Comparison of ENCODE assay signal across 19 cellular contexts in the genomic region with DNA sequence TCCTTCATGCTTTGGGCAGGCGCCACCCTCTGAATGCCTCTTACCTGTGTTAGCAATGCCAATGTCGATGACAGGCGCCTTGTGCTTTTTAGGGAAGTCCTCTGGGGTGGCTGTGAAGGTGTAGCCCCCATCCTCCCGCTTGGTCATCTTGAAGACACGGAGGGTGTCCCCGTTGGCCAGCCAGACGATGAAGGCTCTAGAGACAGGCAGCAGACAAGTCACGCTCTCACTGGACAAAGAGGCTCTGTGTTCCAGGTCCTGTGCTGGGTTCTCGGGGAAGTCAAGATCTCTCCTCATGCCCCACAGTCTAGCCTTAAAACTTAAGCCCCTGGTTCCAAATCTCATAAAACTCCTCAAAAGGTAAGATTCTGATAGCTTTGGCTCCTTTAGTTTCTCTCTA. TPM values are rescaled to one million over a fixed set of nuclear protein-coding genes. Genes with fewer than 3 reads are reported as not detected.
"Had no signal": no experiment of that assay in that cellular context is flagged by ENCODE, and none has a peak within 500 bp of the region (broad histone marks: within the 10 kb centered on the region; RNA-seq: fewer than 3 reads in every experiment).

No MANE protein-coding gene starts in this region.

- H3K27me3 ChIP-seq: gastrocnemius medialis, right atrium auricular region, suprapubic skin, thyroid gland had no signal

- H3K27ac Mint-ChIP-seq: type B pancreatic cell had no signal

- H3K9me3 Mint-ChIP-seq: naive thymus-derived CD4-positive, alpha-beta T cell; nephron progenitor cell; stimulated activated effector memory CD8-positive, alpha-beta T cell treated with anti-CD3 and anti-CD28 coated beads, Interleukin-12 subunit alpha, Interleukin-12 subunit beta, amount 100 ng/mL, for 72 hours; type B pancreatic cell had no signal

- ATAC-seq: esophagus mucosa; gastrocnemius medialis; left cardiac atrium; naive thymus-derived CD4-positive, alpha-beta T cell; stimulated activated effector memory CD8-positive, alpha-beta T cell treated with anti-CD3 and anti-CD28 coated beads, Interleukin-12 subunit alpha, Interleukin-12 subunit beta, amount 100 ng/mL, for 72 hours; stimulated activated naive CD8-positive, alpha-beta T cell treated with anti-CD3 and anti-CD28 coated beads, Interleukin-15, Interleukin-2, amounts not matched to agents 100 U/mL and 50 U/mL, for 24 hours had no signal

- DNase-seq: effector memory CD4-positive, alpha-beta T cell; gastrocnemius medialis; glutamatergic neuron; kidney; left cardiac atrium; left ventricle myocardium inferior; naive thymus-derived CD4-positive, alpha-beta T cell; nephron progenitor cell; stimulated activated CD4-positive, alpha-beta T cell treated with anti-CD3 and anti-CD28 coated beads, Interleukin-2, amount 100 ng/mL, for 48 hours; stimulated activated CD8-positive, alpha-beta memory T cell treated with anti-CD3 and anti-CD28 coated beads, Interleukin-4, amount 100 ng/mL, for 48 hours; stimulated activated naive CD8-positive, alpha-beta T cell treated with anti-CD3 and anti-CD28 coated beads, Interleukin-15, Interleukin-2, amounts not matched to agents 100 U/mL and 50 U/mL, for 24 hours; thyroid gland had no signal

- H3K27ac ChIP-seq: gastrocnemius medialis, left ventricle myocardium inferior, right atrium auricular region, suprapubic skin, thyroid gland had no signal

- H3K27me3 Mint-ChIP-seq: naive thymus-derived CD4-positive, alpha-beta T cell; type B pancreatic cell had no signal

- H3K4me3 Mint-ChIP-seq: nephron progenitor cell; stimulated activated effector memory CD8-positive, alpha-beta T cell treated with anti-CD3 and anti-CD28 coated beads, Interleukin-12 subunit alpha, Interleukin-12 subunit beta, amount 100 ng/mL, for 72 hours had no signal

- H3K4me3 ChIP-seq: gastrocnemius medialis, left ventricle myocardium inferior, right atrium auricular region, suprapubic skin, thyroid gland had no signal

- H3K9me3 ChIP-seq: gastrocnemius medialis, left ventricle myocardium inferior, right atrium auricular region, suprapubic skin, thyroid gland had no signal

RNA-seq across cellular contexts. Expression of gene MLXIPL, which starts 51.0 kb away (rescaled TPM):
- total RNA-seq: fibroblast of villous mesenchyme; lung microvascular endothelial cell; naive thymus-derived CD4-positive, alpha-beta T cell had no signal
- polyA plus RNA-seq: naive thymus-derived CD4-positive, alpha-beta T cell had no signal
